ENCODE assay signal across 8 cellular contexts in the genomic region with DNA sequence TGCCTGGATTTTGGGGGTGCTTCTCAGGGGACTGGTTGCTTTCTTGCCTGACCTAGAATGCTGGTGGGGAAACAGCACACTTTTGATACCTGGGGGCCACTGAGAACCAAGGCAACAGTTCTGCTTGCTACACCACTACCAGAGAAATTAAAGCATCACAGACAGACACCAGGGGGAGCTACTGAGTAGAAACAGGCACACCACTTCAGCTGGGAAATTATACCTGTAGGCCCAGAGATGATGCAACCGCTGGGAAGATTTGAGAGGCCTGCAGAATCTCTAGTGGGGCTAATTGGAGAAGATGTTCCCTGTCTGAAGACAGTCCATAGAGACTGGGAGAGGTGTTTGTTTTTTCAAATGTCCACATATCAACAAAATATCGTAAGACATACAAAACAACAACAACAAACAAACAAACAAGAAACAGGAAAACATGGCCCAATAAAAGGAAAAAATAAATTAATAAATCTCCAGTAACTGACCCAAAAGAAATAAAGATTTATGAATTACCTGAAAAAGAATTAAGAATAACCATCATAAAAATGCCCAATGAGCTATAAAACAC.
DNase-seq lines count a peak whose midpoint lies in the region; ATAC-seq and TF ChIP-seq lines count a peak whose summit lies in the region.

No MANE protein-coding gene starts in this region.

- no peaks in the 10 kb centered on the region for H3K4me1 Mint-ChIP-seq in activated T-cell treated with anti-CD3 and anti-CD28 coated beads, Interleukin-2, amount 50 U/mL, for 24 hours (ENCODE audit: low read depth)
- no peaks in the 10 kb centered on the region for H3K4me1 Mint-ChIP-seq in activated CD8-positive, alpha-beta T cell treated with anti-CD3 and anti-CD28 coated beads for 36 hours (ENCODE audit: low read depth)

- peak; percentile 45 for ATAC-seq in HG02981 (IDR thresholded peaks at IDR 0.05; ENCODE audit: unreplicated experiment)
- ATAC-seq in activated CD8-positive, alpha-beta T cell treated with anti-CD3 and anti-CD28 coated beads for 36 hours: peak; percentile 37
- no peak for ATAC-seq in HG03135 (IDR thresholded peaks at IDR 0.05; ENCODE audit: unreplicated experiment)

- peak; percentile 72 for TF ChIP-seq CTCF in activated CD8-positive, alpha-beta T cell treated with anti-CD3 and anti-CD28 coated beads for 36 hours (IDR thresholded peaks at IDR 0.05)

- H3K27me3 Mint-ChIP-seq in activated T-cell treated with anti-CD3 and anti-CD28 coated beads, Interleukin-2, amount 50 U/mL, for 24 hours: peaks cover 11% of the 10 kb centered on the region
- H3K27me3 Mint-ChIP-seq in activated CD8-positive, alpha-beta T cell treated with anti-CD3 and anti-CD28 coated beads for 36 hours: peaks cover 11% of the 10 kb centered on the region

- H3K27ac Mint-ChIP-seq in activated T-cell treated with anti-CD3 and anti-CD28 coated beads, Interleukin-2, amount 50 U/mL, for 24 hours: no peak overlapping the region
- H3K27ac Mint-ChIP-seq in activated CD8-positive, alpha-beta T cell treated with anti-CD3 and anti-CD28 coated beads for 36 hours: peak overlapping the region; percentile 7

- H3K4me3 Mint-ChIP-seq in activated T-cell treated with anti-CD3 and anti-CD28 coated beads, Interleukin-2, amount 50 U/mL, for 24 hours: no peak overlapping the region
- H3K4me3 Mint-ChIP-seq in activated CD8-positive, alpha-beta T cell treated with anti-CD3 and anti-CD28 coated beads for 36 hours: no peak overlapping the region

- DNase-seq in activated T-cell treated with anti-CD3 and anti-CD28 coated beads for 48 hours (ENCODE audit: low read depth) (peak; percentile 20), NCI-H345 (lab: John Stamatoyannopoulos, UW) (peak; percentile 49), head of caudate nucleus (peak in 28 of 42 donors; percentile 11 to 78 (median 40)), pulmonary artery endothelial cell (ENCODE audit: low read depth, low spot score) (peak; percentile 13)
- DNase-seq in activated T-cell treated with anti-CD3 and anti-CD28 coated beads, Interleukin-2, amount 50 U/mL, for 24 hours: no peak
- DNase-seq in activated CD8-positive, alpha-beta T cell treated with anti-CD3 and anti-CD28 coated beads for 36 hours: peak; percentile 69

- peaks cover 6% of the 10 kb centered on the region for H3K9me3 Mint-ChIP-seq in activated T-cell treated with anti-CD3 and anti-CD28 coated beads, Interleukin-2, amount 50 U/mL, for 24 hours
- peaks cover 6% of the 10 kb centered on the region for H3K9me3 Mint-ChIP-seq in activated CD8-positive, alpha-beta T cell treated with anti-CD3 and anti-CD28 coated beads for 36 hours

- CTCF ChIA-PET in activated CD8-positive, alpha-beta T cell treated with anti-CD3 and anti-CD28 coated beads for 36 hours (lab: Charles Lee): interaction anchor here (0.9 to 3.2 kb wide), 8 partner anchors 8 to 64 kb away, joined by 3 to 22 read pairs (median 4); no protein-coding TSS in a partner anchor

- H3K36me3 Mint-ChIP-seq in activated T-cell treated with anti-CD3 and anti-CD28 coated beads, Interleukin-2, amount 50 U/mL, for 24 hours (ENCODE audit: low read depth): no peaks in the 10 kb centered on the region
- H3K36me3 Mint-ChIP-seq in activated CD8-positive, alpha-beta T cell treated with anti-CD3 and anti-CD28 coated beads for 36 hours (ENCODE audit: low read depth): no peaks in the 10 kb centered on the region

- POLR2A ChIA-PET in activated CD8-positive, alpha-beta T cell treated with anti-CD3 and anti-CD28 coated beads for 36 hours (lab: Charles Lee): no interaction called here

- intact Hi-C loops in activated CD8-positive, alpha-beta T cell treated with anti-CD3 and anti-CD28 coated beads for 36 hours (cut with micrococcal nuclease): no loop called here
- intact Hi-C loops in head of caudate nucleus (cut with DNase I): no loop called here
